ENCODE assay signal across 21 cellular contexts in the genomic region with DNA sequence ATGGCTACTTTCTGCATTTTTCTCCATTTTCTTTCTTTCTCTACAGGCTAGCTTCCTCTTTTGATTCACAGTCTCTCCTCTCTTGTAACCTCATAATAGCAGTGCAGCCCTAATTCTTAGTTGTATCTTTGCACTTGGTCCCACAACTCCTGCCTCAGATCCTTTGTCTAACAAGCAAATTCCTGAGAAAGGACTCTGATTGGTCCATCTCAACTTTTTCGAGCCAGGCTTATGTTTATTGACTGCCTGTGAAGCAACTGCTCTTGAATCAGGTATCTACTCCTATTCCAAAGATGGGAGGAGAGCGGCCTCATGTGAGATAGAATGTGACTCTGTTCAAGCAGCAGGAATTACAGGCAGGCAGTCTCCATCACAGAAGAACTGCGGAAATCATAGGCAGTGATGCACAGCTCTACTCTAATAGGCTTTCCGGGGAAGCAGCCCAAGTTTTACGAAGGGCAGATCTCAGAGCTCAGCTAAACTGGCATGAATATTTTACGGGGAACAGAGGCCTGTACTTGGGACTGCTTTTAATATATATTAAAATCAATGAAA.
DNase-seq lines count a peak whose midpoint lies in the region; ATAC-seq and TF ChIP-seq lines count a peak whose summit lies in the region.
"Had no signal": no experiment of that assay in that cellular context is flagged by ENCODE, and none has a peak within 500 bp of the region (broad histone marks: within the 10 kb centered on the region; RNA-seq: fewer than 3 reads in every experiment).

No MANE protein-coding gene starts in this region.

- H3K4me3 Mint-ChIP-seq in WTC11 = no peak overlapping the region
- H3K4me3 Mint-ChIP-seq in stimulated activated memory B cell treated with anti-CD40 and anti-IgM and Interleukin-4, amounts not matched to agents 10 μg/mL and 1 μg/mL and 100 μg/mL, for 72 hours = no peak overlapping the region
- H3K4me3 Mint-ChIP-seq: CD14-positive monocyte, IgD-negative memory B cell had no signal

- CTCF ChIA-PET in WTC11 (lab: Charles Lee) = interaction anchor here (1.1 kb wide), 1 partner anchor 32 kb away, joined by 4 read pairs; no protein-coding TSS in a partner anchor

- peaks cover 5% of the 10 kb centered on the region for H3K4me1 Mint-ChIP-seq in WTC11
- no peaks in the 10 kb centered on the region for H3K4me1 Mint-ChIP-seq in stimulated activated memory B cell treated with anti-CD40 and anti-IgM and Interleukin-4, amounts not matched to agents 10 μg/mL and 1 μg/mL and 100 μg/mL, for 72 hours
- H3K4me1 Mint-ChIP-seq: IgD-negative memory B cell had no signal

- POLR2A ChIA-PET in WTC11 (lab: Charles Lee) = no interaction called here

- peak; percentile 4 for DNase-seq in SIG-M5 treated with dmso at 0.1 percent for 504 hours (lab: John Stamatoyannopoulos, UW; ENCODE audit: unreplicated experiment)
- DNase-seq in SIG-M5 (lab: John Stamatoyannopoulos, UW) = no peak
- no peak for DNase-seq in WTC11 (ENCODE audit: low spot score)
- DNase-seq in middle frontal gyrus (ENCODE audit: extremely low spot score, low spot score) = peak; percentile 22
- no peak for DNase-seq in GM13976 (ENCODE audit: low spot score)
- no peak for DNase-seq in cerebellar nuclear complex (lab: John Stamatoyannopoulos, UW)
- DNase-seq in NCI-H187 (lab: John Stamatoyannopoulos, UW) = no peak
- DNase-seq: DMS 273 treated with DMSO at 0.1 percent for 48 hours, GF-D8, GOT3, NCI-H1417 treated with DMSO at 0.1 percent for 48 hours, NCI-H2029 treated with DMSO at 0.1 percent for 48 hours, NCI-H2171 treated with DMSO at 0.1 percent for 48 hours, NCI-H446 treated with DMSO at 0.1 percent for 48 hours, NCI-H774, Peyer's patch, Right ventricle myocardium superior had no signal

- in situ Hi-C loops in GM13976 (cut with MboI; ENCODE audit: low sequenced_read_pairs, unreplicated experiment) = no loop called here

- H3K36me3 Mint-ChIP-seq in WTC11 = no peaks in the 10 kb centered on the region
- no peaks in the 10 kb centered on the region for H3K36me3 Mint-ChIP-seq in stimulated activated memory B cell treated with anti-CD40 and anti-IgM and Interleukin-4, amounts not matched to agents 10 μg/mL and 1 μg/mL and 100 μg/mL, for 72 hours
- H3K36me3 Mint-ChIP-seq: CD14-positive monocyte, IgD-negative memory B cell had no signal

- H3K9me3 Mint-ChIP-seq in WTC11 = no peaks in the 10 kb centered on the region
- no peaks in the 10 kb centered on the region for H3K9me3 Mint-ChIP-seq in stimulated activated memory B cell treated with anti-CD40 and anti-IgM and Interleukin-4, amounts not matched to agents 10 μg/mL and 1 μg/mL and 100 μg/mL, for 72 hours
- H3K9me3 Mint-ChIP-seq: IgD-negative memory B cell had no signal

- no peak overlapping the region for H3K27ac Mint-ChIP-seq in WTC11
- H3K27ac Mint-ChIP-seq in stimulated activated memory B cell treated with anti-CD40 and anti-IgM and Interleukin-4, amounts not matched to agents 10 μg/mL and 1 μg/mL and 100 μg/mL, for 72 hours = no peak overlapping the region

- H3K27me3 Mint-ChIP-seq in WTC11 (ENCODE audit: low read depth) = no peaks in the 10 kb centered on the region
- no peaks in the 10 kb centered on the region for H3K27me3 Mint-ChIP-seq in stimulated activated memory B cell treated with anti-CD40 and anti-IgM and Interleukin-4, amounts not matched to agents 10 μg/mL and 1 μg/mL and 100 μg/mL, for 72 hours

- peak; percentile 26 for ATAC-seq in WTC11
- ATAC-seq in stimulated activated memory B cell treated with anti-CD40 and anti-IgM and Interleukin-4, amounts not matched to agents 10 μg/mL and 1 μg/mL and 100 μg/mL, for 72 hours = no peak
- ATAC-seq: SK-N-SH treated with all-trans-retinoic acid at 6 μM for 48 hours had no signal

- TF ChIP-seq CTCF in WTC11 (IDR thresholded peaks at IDR 0.05) = no peak
- no peak for TF ChIP-seq CTCF in GM13976 (IDR thresholded peaks at IDR 0.05; ENCODE audit: borderline replicate concordance, control extremely low read depth, extremely low read depth, insufficient read depth, missing control alignments)

TF ChIP-seq in WTC11, 78 proteins besides CTCF, POLR2A, EP300 and RAD21 (continues in another document):
- TF ChIP-seq, protein P1, sequence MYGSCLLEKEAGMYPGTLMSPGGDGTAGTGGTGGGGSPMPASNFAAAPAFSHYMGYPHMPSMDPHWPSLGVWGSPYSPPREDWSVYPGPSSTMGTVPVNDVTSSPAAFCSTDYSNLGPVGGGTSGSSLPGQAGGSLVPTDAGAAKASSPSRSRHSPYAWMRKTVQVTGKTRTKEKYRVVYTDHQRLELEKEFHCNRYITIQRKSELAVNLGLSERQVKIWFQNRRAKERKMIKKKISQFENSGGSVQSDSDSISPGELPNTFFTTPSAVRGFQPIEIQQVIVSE (CRISPR knock-in tag; IDR thresholded peaks at IDR 0.05; ENCODE audit: borderline replicate concordance) = no peak
- TF ChIP-seq ESRRA (CRISPR knock-in tag; IDR thresholded peaks at IDR 0.05; ENCODE audit: borderline replicate concordance) = no peak
- TF ChIP-seq TCF7 (CRISPR knock-in tag; IDR thresholded peaks at IDR 0.05; ENCODE audit: low read depth) = no peak
- TF ChIP-seq, protein P2, sequence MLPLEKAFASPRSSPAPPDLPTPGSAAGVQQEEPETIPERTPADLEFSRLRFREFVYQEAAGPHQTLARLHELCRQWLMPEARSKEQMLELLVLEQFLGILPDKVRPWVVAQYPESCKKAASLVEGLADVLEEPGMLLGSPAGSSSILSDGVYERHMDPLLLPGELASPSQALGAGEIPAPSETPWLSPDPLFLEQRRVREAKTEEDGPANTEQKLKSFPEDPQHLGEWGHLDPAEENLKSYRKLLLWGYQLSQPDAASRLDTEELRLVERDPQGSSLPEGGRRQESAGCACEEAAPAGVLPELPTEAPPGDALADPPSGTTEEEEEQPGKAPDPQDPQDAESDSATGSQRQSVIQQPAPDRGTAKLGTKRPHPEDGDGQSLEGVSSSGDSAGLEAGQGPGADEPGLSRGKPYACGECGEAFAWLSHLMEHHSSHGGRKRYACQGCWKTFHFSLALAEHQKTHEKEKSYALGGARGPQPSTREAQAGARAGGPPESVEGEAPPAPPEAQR (CRISPR knock-in tag; IDR thresholded peaks at IDR 0.05) = no peak
- no peak for TF ChIP-seq ZNF416 (CRISPR knock-in tag; IDR thresholded peaks at IDR 0.05)
- no peak for TF ChIP-seq ZNF138 (CRISPR knock-in tag; conservative IDR thresholded peaks at IDR 0.05)
- no peak for TF ChIP-seq MLX (CRISPR knock-in tag; IDR thresholded peaks at IDR 0.05)
- TF ChIP-seq, protein P3, sequence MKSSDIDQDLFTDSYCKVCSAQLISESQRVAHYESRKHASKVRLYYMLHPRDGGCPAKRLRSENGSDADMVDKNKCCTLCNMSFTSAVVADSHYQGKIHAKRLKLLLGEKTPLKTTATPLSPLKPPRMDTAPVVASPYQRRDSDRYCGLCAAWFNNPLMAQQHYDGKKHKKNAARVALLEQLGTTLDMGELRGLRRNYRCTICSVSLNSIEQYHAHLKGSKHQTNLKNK (CRISPR knock-in tag; IDR thresholded peaks at IDR 0.05) = no peak
- TF ChIP-seq, protein P4, sequence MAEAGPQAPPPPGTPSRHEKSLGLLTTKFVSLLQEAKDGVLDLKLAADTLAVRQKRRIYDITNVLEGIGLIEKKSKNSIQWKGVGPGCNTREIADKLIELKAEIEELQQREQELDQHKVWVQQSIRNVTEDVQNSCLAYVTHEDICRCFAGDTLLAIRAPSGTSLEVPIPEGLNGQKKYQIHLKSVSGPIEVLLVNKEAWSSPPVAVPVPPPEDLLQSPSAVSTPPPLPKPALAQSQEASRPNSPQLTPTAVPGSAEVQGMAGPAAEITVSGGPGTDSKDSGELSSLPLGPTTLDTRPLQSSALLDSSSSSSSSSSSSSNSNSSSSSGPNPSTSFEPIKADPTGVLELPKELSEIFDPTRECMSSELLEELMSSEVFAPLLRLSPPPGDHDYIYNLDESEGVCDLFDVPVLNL (CRISPR knock-in tag; IDR thresholded peaks at IDR 0.05; ENCODE audit: borderline replicate concordance, low read depth) = no peak
- TF ChIP-seq IRF2 (CRISPR knock-in tag; IDR thresholded peaks at IDR 0.05; ENCODE audit: borderline replicate concordance, low read depth) = no peak
- TF ChIP-seq ZNF396 (CRISPR knock-in tag; IDR thresholded peaks at IDR 0.05; ENCODE audit: borderline replicate concordance) = no peak
- TF ChIP-seq, protein P5, sequence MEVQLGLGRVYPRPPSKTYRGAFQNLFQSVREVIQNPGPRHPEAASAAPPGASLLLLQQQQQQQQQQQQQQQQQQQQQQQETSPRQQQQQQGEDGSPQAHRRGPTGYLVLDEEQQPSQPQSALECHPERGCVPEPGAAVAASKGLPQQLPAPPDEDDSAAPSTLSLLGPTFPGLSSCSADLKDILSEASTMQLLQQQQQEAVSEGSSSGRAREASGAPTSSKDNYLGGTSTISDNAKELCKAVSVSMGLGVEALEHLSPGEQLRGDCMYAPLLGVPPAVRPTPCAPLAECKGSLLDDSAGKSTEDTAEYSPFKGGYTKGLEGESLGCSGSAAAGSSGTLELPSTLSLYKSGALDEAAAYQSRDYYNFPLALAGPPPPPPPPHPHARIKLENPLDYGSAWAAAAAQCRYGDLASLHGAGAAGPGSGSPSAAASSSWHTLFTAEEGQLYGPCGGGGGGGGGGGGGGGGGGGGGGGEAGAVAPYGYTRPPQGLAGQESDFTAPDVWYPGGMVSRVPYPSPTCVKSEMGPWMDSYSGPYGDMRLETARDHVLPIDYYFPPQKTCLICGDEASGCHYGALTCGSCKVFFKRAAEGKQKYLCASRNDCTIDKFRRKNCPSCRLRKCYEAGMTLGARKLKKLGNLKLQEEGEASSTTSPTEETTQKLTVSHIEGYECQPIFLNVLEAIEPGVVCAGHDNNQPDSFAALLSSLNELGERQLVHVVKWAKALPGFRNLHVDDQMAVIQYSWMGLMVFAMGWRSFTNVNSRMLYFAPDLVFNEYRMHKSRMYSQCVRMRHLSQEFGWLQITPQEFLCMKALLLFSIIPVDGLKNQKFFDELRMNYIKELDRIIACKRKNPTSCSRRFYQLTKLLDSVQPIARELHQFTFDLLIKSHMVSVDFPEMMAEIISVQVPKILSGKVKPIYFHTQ (CRISPR knock-in tag; IDR thresholded peaks at IDR 0.05) = no peak
- no peak for TF ChIP-seq E2F5 (CRISPR knock-in tag; IDR thresholded peaks at IDR 0.05)
- no peak for TF ChIP-seq MYBL2 (CRISPR knock-in tag; IDR thresholded peaks at IDR 0.05)

Comparison
In these comparisons a context has a peak if more than half of its experiments do, and no peak if none do; other contexts are left out.
1. DNase-seq: peak in SIG-M5 treated with dmso at 0.1 percent for 504 hours (single experiment) and middle frontal gyrus (single experiment); none in SIG-M5 (single experiment), WTC11 (single experiment), GM13976 (single experiment), cerebellar nuclear complex (0 of 2) and NCI-H187 (0 of 2).